In the genomic region with DNA sequence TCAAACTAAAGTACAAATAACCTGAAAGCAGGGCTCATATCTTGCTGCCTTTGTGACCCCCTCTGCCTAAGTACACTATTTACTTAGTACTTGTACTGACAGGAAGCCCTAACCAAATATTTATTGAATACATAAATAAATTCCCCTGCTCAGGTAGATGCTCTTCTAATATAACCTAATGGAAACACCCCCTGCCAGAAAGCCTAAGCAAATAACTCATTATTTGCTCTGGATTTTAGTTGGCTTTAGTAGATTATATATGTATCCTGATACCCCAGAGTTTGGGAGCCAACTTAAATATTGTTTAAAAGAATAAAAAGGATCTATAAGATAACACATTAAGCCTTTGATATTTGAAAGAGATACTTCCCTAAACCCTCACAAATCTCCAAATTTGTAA, we compare ENCODE assay signal across 16 cellular contexts.
DNase-seq lines count a peak whose midpoint lies in the region; ATAC-seq and TF ChIP-seq lines count a peak whose summit lies in the region.
"Had no signal": no experiment of that assay in that cellular context is flagged by ENCODE, and none has a peak within 500 bp of the region (broad histone marks: within the 10 kb centered on the region; RNA-seq: fewer than 3 reads in every experiment).

No MANE protein-coding gene starts in this region.

- no peaks in the 10 kb centered on the region for H3K36me3 ChIP-seq in psoas muscle (ENCODE audit: insufficient read depth in 1 of 2, low read depth in 1 of 2)

- H3K4me3 ChIP-seq in LNCaP clone FGC (ENCODE audit: low read depth, low read length) (no peak overlapping the region), psoas muscle (no peak overlapping the region)

- intact Hi-C loops in psoas muscle (cut with DNase I), result no loop called here

- ATAC-seq in psoas muscle, result no peak

- no peaks in the 10 kb centered on the region for H3K9me3 ChIP-seq in psoas muscle

- DNase-seq in NCI-H2171 treated with DMSO at 0.1 percent for 48 hours (lab: John Stamatoyannopoulos, UW) (peak; percentile 1), NCI-H2171 (lab: John Stamatoyannopoulos, UW) (no peak), DMS153 (lab: John Stamatoyannopoulos, UW) (peak; percentile 1), LNCaP clone FGC (ENCODE audit: low read depth) (peak; percentile 73), NCI-H748 treated with DMSO at 0.1 percent for 48 hours (lab: John Stamatoyannopoulos, UW) (peak; percentile 48), cerebellar nuclear complex (lab: John Stamatoyannopoulos, UW) (no peak), NCI-H2081 (lab: John Stamatoyannopoulos, UW) (no peak), psoas muscle (no peak)
- DNase-seq: ACHN; C1 segment of cervical spinal cord; Calu3; CD4-positive, alpha-beta T cell; DMS 273 treated with DMSO at 0.1 percent for 48 hours; GF-D8; GOT3; H9 had no signal

- TF ChIP-seq CTCF in LNCaP clone FGC (IDR thresholded peaks at IDR 0.05; ENCODE audit: control insufficient read depth, extremely low read depth, insufficient read depth), result no peak
- TF ChIP-seq CTCF in psoas muscle (IDR thresholded peaks at IDR 0.05), result no peak

- H3K27me3 ChIP-seq in psoas muscle (ENCODE audit: insufficient read depth in 3 of 3, low read length in 2 of 3), result no peaks in the 10 kb centered on the region

- H3K27ac ChIP-seq in psoas muscle, result no peak overlapping the region

- H3K4me1 ChIP-seq in psoas muscle, result no peaks in the 10 kb centered on the region

Comparison
In these comparisons a context has a peak if more than half of its experiments do, and no peak if none do; other contexts are left out.
1. DNase-seq: peak in NCI-H2171 treated with DMSO at 0.1 percent for 48 hours (single experiment), DMS153 (single experiment), LNCaP clone FGC (single experiment) and NCI-H748 treated with DMSO at 0.1 percent for 48 hours (single experiment); none in NCI-H2171 (single experiment), cerebellar nuclear complex (0 of 2), NCI-H2081 (0 of 2) and psoas muscle (0 of 2).